Comparison of ENCODE assay signal across 1 cellular context in genomic region chr10:107552963-107553362, GRCh38.
TF ChIP-seq lines count a peak whose summit lies in the region.

No MANE protein-coding gene starts in this region.

TF ChIP-seq in SK-N-SH, 30 proteins besides CTCF, POLR2A, EP300 and RAD21 (continued from another document):
- no peak for TF ChIP-seq PBX3 (IDR thresholded peaks at IDR 0.05)
- TF ChIP-seq ELF1 (IDR thresholded peaks at IDR 0.05) = no peak
